1 cellular context compared by ENCODE assay signal in genomic region chr12:570237-570925, GRCh38.
TF ChIP-seq lines count a peak whose summit lies in the region.

No MANE protein-coding gene starts in this region.

TF ChIP-seq in HepG2, 621 proteins besides CTCF, POLR2A, EP300 and RAD21 (continued from another document and continues in another):
- TF ChIP-seq, protein P1, sequence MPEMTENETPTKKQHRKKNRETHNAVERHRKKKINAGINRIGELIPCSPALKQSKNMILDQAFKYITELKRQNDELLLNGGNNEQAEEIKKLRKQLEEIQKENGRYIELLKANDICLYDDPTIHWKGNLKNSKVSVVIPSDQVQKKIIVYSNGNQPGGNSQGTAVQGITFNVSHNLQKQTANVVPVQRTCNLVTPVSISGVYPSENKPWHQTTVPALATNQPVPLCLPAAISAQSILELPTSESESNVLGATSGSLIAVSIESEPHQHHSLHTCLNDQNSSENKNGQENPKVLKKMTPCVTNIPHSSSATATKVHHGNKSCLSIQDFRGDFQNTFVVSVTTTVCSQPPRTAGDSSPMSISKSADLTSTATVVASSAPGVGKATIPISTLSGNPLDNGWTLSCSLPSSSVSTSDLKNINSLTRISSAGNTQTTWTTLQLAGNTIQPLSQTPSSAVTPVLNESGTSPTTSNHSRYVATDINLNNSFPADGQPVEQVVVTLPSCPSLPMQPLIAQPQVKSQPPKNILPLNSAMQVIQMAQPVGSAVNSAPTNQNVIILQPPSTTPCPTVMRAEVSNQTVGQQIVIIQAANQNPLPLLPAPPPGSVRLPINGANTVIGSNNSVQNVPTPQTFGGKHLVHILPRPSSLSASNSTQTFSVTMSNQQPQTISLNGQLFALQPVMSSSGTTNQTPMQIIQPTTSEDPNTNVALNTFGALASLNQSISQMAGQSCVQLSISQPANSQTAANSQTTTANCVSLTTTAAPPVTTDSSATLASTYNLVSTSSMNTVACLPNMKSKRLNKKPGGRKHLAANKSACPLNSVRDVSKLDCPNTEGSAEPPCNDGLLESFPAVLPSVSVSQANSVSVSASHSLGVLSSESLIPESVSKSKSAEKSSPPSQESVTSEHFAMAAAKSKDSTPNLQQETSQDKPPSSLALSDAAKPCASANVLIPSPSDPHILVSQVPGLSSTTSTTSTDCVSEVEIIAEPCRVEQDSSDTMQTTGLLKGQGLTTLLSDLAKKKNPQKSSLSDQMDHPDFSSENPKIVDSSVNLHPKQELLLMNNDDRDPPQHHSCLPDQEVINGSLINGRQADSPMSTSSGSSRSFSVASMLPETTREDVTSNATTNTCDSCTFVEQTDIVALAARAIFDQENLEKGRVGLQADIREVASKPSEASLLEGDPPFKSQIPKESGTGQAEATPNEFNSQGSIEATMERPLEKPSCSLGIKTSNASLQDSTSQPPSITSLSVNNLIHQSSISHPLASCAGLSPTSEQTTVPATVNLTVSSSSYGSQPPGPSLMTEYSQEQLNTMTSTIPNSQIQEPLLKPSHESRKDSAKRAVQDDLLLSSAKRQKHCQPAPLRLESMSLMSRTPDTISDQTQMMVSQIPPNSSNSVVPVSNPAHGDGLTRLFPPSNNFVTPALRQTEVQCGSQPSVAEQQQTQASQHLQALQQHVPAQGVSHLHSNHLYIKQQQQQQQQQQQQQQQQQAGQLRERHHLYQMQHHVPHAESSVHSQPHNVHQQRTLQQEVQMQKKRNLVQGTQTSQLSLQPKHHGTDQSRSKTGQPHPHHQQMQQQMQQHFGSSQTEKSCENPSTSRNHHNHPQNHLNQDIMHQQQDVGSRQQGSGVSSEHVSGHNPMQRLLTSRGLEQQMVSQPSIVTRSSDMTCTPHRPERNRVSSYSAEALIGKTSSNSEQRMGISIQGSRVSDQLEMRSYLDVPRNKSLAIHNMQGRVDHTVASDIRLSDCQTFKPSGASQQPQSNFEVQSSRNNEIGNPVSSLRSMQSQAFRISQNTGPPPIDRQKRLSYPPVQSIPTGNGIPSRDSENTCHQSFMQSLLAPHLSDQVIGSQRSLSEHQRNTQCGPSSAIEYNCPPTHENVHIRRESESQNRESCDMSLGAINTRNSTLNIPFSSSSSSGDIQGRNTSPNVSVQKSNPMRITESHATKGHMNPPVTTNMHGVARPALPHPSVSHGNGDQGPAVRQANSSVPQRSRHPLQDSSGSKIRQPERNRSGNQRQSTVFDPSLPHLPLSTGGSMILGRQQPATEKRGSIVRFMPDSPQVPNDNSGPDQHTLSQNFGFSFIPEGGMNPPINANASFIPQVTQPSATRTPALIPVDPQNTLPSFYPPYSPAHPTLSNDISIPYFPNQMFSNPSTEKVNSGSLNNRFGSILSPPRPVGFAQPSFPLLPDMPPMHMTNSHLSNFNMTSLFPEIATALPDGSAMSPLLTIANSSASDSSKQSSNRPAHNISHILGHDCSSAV (CRISPR knock-in tag; IDR thresholded peaks at IDR 0.05; ENCODE audit: borderline replicate concordance) = no peak
- TF ChIP-seq U2AF1 (optimal IDR thresholded peaks at IDR 0.05; ENCODE audit: low read depth, low read length) (no peak), ZNF556 (CRISPR knock-in tag; IDR thresholded peaks at IDR 0.05; ENCODE audit: borderline replicate concordance) (peak; percentile 88), KMT2B (CRISPR knock-in tag; IDR thresholded peaks at IDR 0.05) (no peak), ZNF773 (CRISPR knock-in tag; IDR thresholded peaks at IDR 0.05; ENCODE audit: borderline replicate concordance) (no peak), HIC2 (CRISPR knock-in tag; IDR thresholded peaks at IDR 0.05; ENCODE audit: low read depth) (peak; percentile 82), ZNF543 (CRISPR knock-in tag; IDR thresholded peaks at IDR 0.05) (peak; percentile 72), NONO (IDR thresholded peaks at IDR 0.05) (no peak), NONO (CRISPR knock-in tag; conservative IDR thresholded peaks at IDR 0.05) (peak; percentile 26; the same call in 1 of the 2 replicates), THAP8 (CRISPR knock-in tag; IDR thresholded peaks at IDR 0.05; ENCODE audit: borderline replicate concordance) (no peak), ZNF367 (CRISPR knock-in tag; IDR thresholded peaks at IDR 0.05; ENCODE audit: borderline replicate concordance) (no peak), CBX5 (CRISPR knock-in tag; IDR thresholded peaks at IDR 0.05; ENCODE audit: borderline replicate concordance) (peak; percentile 62; the same call in 1 of the 2 replicates), TMF1 (CRISPR knock-in tag; IDR thresholded peaks at IDR 0.05; ENCODE audit: low read depth) (peak; percentile 47; the same call in 1 of the 2 replicates), SOX6 (IDR thresholded peaks at IDR 0.05) (no peak), SOX6 (CRISPR knock-in tag; IDR thresholded peaks at IDR 0.05) (no peak), ZMYM2 (CRISPR knock-in tag; IDR thresholded peaks at IDR 0.05) (peak; percentile 18; the same call in 1 of the 2 replicates), ZNF563 (CRISPR knock-in tag; IDR thresholded peaks at IDR 0.05) (no peak), SRSF4 (IDR thresholded peaks at IDR 0.05; ENCODE audit: low read depth, low read length, poor library complexity, severe bottlenecking) (no peak), MAFF (IDR thresholded peaks at IDR 0.05; ENCODE audit: low read depth, low read length) (no peak), ZNF569 (CRISPR knock-in tag; IDR thresholded peaks at IDR 0.05; ENCODE audit: borderline replicate concordance) (no peak), MED1 (CRISPR knock-in tag; IDR thresholded peaks at IDR 0.05) (peak; percentile 75), ESRRA (CRISPR knock-in tag; IDR thresholded peaks at IDR 0.05; ENCODE audit: low read depth) (no peak; the same call in 1 of the 2 replicates), SNAI1 (CRISPR knock-in tag; IDR thresholded peaks at IDR 0.05; ENCODE audit: borderline replicate concordance) (no peak), TGIF2 (CRISPR knock-in tag; IDR thresholded peaks at IDR 0.05) (no peak), ZNF644 (CRISPR knock-in tag; IDR thresholded peaks at IDR 0.05; ENCODE audit: low read depth) (no peak), KDM2A (CRISPR knock-in tag; IDR thresholded peaks at IDR 0.05; ENCODE audit: borderline replicate concordance, low read depth) (peak; percentile 68), ZNF124 (CRISPR knock-in tag; IDR thresholded peaks at IDR 0.05) (peak; percentile 57; the same call in 1 of the 2 replicates), SUZ12 (IDR thresholded peaks at IDR 0.05; ENCODE audit: low read depth, low read length) (no peak), MXI1 (IDR thresholded peaks at IDR 0.05; ENCODE audit: borderline replicate concordance, low read depth, low read length) (peak; percentile 52; the same call in 1 of the 3 replicates), ZNF263 (CRISPR knock-in tag; IDR thresholded peaks at IDR 0.05) (peak; percentile 32; the same call in 1 of the 2 replicates), SRY (CRISPR knock-in tag; IDR thresholded peaks at IDR 0.05) (peak; percentile 30; the same call in 1 of the 2 replicates), EZH2 (conservative IDR thresholded peaks at IDR 0.05; ENCODE audit: low read depth, low read length) (no peak), PHF5A (CRISPR knock-in tag; IDR thresholded peaks at IDR 0.05; ENCODE audit: low read depth, unreplicated experiment) (no peak), NFKBIZ (CRISPR knock-in tag; IDR thresholded peaks at IDR 0.05) (0 out of 2 replicates have a peak, but pooled peaks have one; percentile 48), ZSCAN9 (CRISPR knock-in tag; IDR thresholded peaks at IDR 0.05; ENCODE audit: borderline replicate concordance) (peak; percentile 16; the same call in 1 of the 2 replicates), ZNF20 (CRISPR knock-in tag; IDR thresholded peaks at IDR 0.05) (no peak), ZNF350 (CRISPR knock-in tag; IDR thresholded peaks at IDR 0.05; ENCODE audit: borderline replicate concordance, low read depth) (peak; percentile 38; the same call in 1 of the 2 replicates), ZNF598 (CRISPR knock-in tag; IDR thresholded peaks at IDR 0.05; ENCODE audit: borderline replicate concordance) (no peak), ZNF275 (CRISPR knock-in tag; IDR thresholded peaks at IDR 0.05; ENCODE audit: borderline replicate concordance) (no peak), ZMYM4 (CRISPR knock-in tag; IDR thresholded peaks at IDR 0.05) (peak; percentile 10; the same call in 1 of the 2 replicates), SNRNP70 (IDR thresholded peaks at IDR 0.05; ENCODE audit: low read depth, low read length) (no peak), ZC3H13 (CRISPR knock-in tag; IDR thresholded peaks at IDR 0.05) (peak; percentile 43), CHCHD3 (CRISPR knock-in tag; IDR thresholded peaks at IDR 0.05) (no peak), NR2C2 (CRISPR knock-in tag; IDR thresholded peaks at IDR 0.05; ENCODE audit: borderline replicate concordance) (peak; percentile 93), NFIC (IDR thresholded peaks at IDR 0.05; ENCODE audit: low read length) (no peak)
- TF ChIP-seq, protein P2, sequence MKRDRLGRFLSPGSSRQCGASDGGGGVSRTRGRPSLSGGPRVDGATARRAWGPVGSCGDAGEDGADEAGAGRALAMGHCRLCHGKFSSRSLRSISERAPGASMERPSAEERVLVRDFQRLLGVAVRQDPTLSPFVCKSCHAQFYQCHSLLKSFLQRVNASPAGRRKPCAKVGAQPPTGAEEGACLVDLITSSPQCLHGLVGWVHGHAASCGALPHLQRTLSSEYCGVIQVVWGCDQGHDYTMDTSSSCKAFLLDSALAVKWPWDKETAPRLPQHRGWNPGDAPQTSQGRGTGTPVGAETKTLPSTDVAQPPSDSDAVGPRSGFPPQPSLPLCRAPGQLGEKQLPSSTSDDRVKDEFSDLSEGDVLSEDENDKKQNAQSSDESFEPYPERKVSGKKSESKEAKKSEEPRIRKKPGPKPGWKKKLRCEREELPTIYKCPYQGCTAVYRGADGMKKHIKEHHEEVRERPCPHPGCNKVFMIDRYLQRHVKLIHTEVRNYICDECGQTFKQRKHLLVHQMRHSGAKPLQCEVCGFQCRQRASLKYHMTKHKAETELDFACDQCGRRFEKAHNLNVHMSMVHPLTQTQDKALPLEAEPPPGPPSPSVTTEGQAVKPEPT (CRISPR knock-in tag; IDR thresholded peaks at IDR 0.05; ENCODE audit: low read depth) = no peak
- TF ChIP-seq, protein P3, sequence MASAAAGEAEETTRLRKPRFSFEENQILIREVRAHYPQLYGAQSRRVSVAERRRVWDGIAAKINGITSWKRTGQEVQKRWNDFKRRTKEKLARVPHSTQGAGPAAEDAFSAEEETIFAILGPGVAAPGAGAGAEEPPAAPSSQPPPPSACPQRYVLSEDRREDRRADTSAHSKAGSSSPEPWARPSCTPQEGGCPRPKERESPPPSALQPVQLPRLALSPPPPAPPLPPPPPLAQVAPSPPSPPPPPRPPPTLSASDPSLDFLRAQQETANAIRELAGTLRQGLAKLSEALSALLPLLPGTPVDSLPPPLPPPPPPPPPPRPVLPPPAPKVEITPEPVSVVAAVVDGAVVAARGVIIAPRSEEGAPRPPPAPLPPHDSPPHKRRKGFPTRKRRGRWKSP (CRISPR knock-in tag; IDR thresholded peaks at IDR 0.05) = no peak
- TF ChIP-seq, protein P4, sequence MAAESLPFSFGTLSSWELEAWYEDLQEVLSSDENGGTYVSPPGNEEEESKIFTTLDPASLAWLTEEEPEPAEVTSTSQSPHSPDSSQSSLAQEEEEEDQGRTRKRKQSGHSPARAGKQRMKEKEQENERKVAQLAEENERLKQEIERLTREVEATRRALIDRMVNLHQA (CRISPR knock-in tag; IDR thresholded peaks at IDR 0.05) = no peak
- TF ChIP-seq, protein P5, sequence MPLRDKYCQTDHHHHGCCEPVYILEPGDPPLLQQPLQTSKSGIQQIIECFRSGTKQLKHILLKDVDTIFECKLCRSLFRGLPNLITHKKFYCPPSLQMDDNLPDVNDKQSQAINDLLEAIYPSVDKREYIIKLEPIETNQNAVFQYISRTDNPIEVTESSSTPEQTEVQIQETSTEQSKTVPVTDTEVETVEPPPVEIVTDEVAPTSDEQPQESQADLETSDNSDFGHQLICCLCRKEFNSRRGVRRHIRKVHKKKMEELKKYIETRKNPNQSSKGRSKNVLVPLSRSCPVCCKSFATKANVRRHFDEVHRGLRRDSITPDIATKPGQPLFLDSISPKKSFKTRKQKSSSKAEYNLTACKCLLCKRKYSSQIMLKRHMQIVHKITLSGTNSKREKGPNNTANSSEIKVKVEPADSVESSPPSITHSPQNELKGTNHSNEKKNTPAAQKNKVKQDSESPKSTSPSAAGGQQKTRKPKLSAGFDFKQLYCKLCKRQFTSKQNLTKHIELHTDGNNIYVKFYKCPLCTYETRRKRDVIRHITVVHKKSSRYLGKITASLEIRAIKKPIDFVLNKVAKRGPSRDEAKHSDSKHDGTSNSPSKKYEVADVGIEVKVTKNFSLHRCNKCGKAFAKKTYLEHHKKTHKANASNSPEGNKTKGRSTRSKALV (CRISPR knock-in tag; IDR thresholded peaks at IDR 0.05) = 0 out of 2 replicates have a peak, but pooled peaks have one; percentile 15
- TF ChIP-seq, protein P6, sequence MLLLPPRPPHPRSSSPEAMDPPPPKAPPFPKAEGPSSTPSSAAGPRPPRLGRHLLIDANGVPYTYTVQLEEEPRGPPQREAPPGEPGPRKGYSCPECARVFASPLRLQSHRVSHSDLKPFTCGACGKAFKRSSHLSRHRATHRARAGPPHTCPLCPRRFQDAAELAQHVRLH (CRISPR knock-in tag; IDR thresholded peaks at IDR 0.05; ENCODE audit: borderline replicate concordance, low read depth) = peak; percentile 39; the same call in 1 of the 2 replicates
